1 cellular context compared by ENCODE assay signal in genomic region chr19:49193822-49194394, GRCh38.
A peak's percentile ranks its signal among the peaks of the same experiment; 100 is the strongest.
TF ChIP-seq lines count a peak whose summit lies in the region.

No MANE protein-coding gene starts in this region.

TF ChIP-seq in HEK293, 187 proteins besides CTCF, POLR2A, EP300 and RAD21 (continued from another document):
- TF ChIP-seq ZNF513 (tag by site-specific recombination; IDR thresholded peaks at IDR 0.05): peak; percentile 98
- no peak for TF ChIP-seq ZNF837 (tag by site-specific recombination; IDR thresholded peaks at IDR 0.05)
- no peak for TF ChIP-seq ZFP41 (tag by site-specific recombination; IDR thresholded peaks at IDR 0.05; ENCODE audit: borderline replicate concordance)
